In the genomic region with DNA sequence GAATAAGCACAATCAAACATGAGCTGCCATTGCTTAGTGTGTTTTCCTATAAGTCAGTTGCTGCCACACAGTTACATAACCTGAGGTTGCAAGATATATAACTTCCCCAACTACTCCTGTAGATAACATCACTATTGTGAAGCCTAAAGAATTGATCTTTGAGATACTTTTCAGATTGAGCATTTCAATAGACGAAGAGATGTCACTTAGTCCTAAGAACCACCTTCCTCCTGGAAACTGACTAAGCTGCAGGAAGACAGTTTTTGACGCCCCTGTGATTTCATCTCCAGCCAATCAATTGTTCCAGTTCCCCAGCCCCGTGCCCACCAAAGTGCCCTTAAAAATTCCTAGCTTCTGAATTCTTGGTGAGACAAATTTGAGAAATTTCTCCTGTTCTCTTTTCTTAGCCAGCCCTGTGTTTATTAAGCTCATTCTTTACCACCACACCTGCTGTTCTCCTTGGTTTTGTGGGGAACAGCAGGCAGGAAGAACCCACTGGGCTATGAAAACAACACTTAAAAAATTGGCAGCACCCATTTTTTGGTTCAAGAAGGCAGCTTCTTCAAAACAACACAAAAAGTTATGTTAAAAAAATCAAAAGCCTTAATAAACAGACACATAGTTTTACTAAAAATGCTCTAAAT, we compare ENCODE assay signal across 16 cellular contexts.
"Had no signal": no experiment of that assay in that cellular context is flagged by ENCODE, and none has a peak within 500 bp of the region (broad histone marks: within the 10 kb centered on the region; RNA-seq: fewer than 3 reads in every experiment).

No MANE protein-coding gene starts in this region.

- DNase-seq: activated B cell treated with CpG ODN at 0.5 μM for 24 hours; activated CD4-positive, alpha-beta T cell treated with anti-CD3 and anti-CD28 coated beads, Interleukin-2, amount 10 ng/mL, durations not matched to agents 7 days and 5 days; activated CD8-positive, alpha-beta memory T cell treated with anti-CD3 and anti-CD28 coated beads for 24 hours; activated naive CD4-positive, alpha-beta T cell treated with anti-CD3 and anti-CD28 coated beads, Interleukin-2, amount 10 ng/mL, durations not matched to agents 7 days and 5 days; central memory CD4-positive, alpha-beta T cell; effector CD8-positive, alpha-beta T cell; kidney; left ventricle myocardium superior; mesenchymal stem cell; pancreas; stimulated activated CD4-positive, alpha-beta T cell treated with anti-CD3 and anti-CD28 coated beads, Interleukin-2, amount 100 ng/mL, for 48 hours; stimulated activated CD8-positive, alpha-beta memory T cell treated with anti-CD3 and anti-CD28 coated beads, Interleukin-4, amount 100 ng/mL, for 48 hours; upper lobe of right lung had no signal

- H3K36me3 ChIP-seq: gastroesophageal sphincter, pancreas, upper lobe of right lung had no signal

- H3K4me1 ChIP-seq: gastroesophageal sphincter, pancreas, upper lobe of right lung had no signal

- H3K4me3 ChIP-seq: coronary artery, gastroesophageal sphincter, pancreas, upper lobe of right lung had no signal

- ATAC-seq: activated T-helper 17 cell treated with anti-CD3 and anti-CD28 coated beads, Interleukin-2, amount 50 U/mL, for 72 hours; gastroesophageal sphincter; left ventricle myocardium superior; pancreas; upper lobe of right lung had no signal

- H3K27ac ChIP-seq: coronary artery, gastroesophageal sphincter, pancreas, upper lobe of right lung had no signal

- H3K27me3 ChIP-seq: gastroesophageal sphincter, pancreas, upper lobe of right lung had no signal

- FAIRE-seq: kidney, pancreas had no signal

- H3K9me3 ChIP-seq: gastroesophageal sphincter, pancreas, upper lobe of right lung had no signal
